Comparison of ENCODE assay signal across 1 cellular context in genomic region chr6:36566418-36566905, GRCh38.
TF ChIP-seq lines count a peak whose summit lies in the region.

No MANE protein-coding gene starts in this region.

TF ChIP-seq in HepG2, 621 proteins besides CTCF, POLR2A, EP300 and RAD21 (continued from another document and continues in another):
- TF ChIP-seq ZNF597 (CRISPR knock-in tag; IDR thresholded peaks at IDR 0.05): no peak
- peak; percentile 72; the same call in 1 of the 2 replicates for TF ChIP-seq ZNF609 (CRISPR knock-in tag; IDR thresholded peaks at IDR 0.05; ENCODE audit: borderline replicate concordance)
- TF ChIP-seq ARHGAP35 (CRISPR knock-in tag; IDR thresholded peaks at IDR 0.05; ENCODE audit: borderline replicate concordance): no peak
- TF ChIP-seq YEATS2 (CRISPR knock-in tag; IDR thresholded peaks at IDR 0.05; ENCODE audit: borderline replicate concordance): no peak
- no peak for TF ChIP-seq ZNF468 (CRISPR knock-in tag; IDR thresholded peaks at IDR 0.05)
- TF ChIP-seq RXRB (CRISPR knock-in tag; IDR thresholded peaks at IDR 0.05; ENCODE audit: borderline replicate concordance): peak; percentile 80
- TF ChIP-seq MXD3 (CRISPR knock-in tag; IDR thresholded peaks at IDR 0.05): 0 out of 2 replicates have a peak, but pooled peaks have one; percentile 5
- TF ChIP-seq ZGPAT (CRISPR knock-in tag; IDR thresholded peaks at IDR 0.05): peak; percentile 83
- TF ChIP-seq NFKBIZ (CRISPR knock-in tag; IDR thresholded peaks at IDR 0.05): peak; percentile 55; the same call in 1 of the 2 replicates
- no peak for TF ChIP-seq FUBP1 (CRISPR knock-in tag; IDR thresholded peaks at IDR 0.05; ENCODE audit: borderline replicate concordance)
- no peak for TF ChIP-seq KDM5A (IDR thresholded peaks at IDR 0.05; ENCODE audit: borderline replicate concordance, low read length)
- TF ChIP-seq ZNF713 (CRISPR knock-in tag; IDR thresholded peaks at IDR 0.05): no peak
- no peak for TF ChIP-seq HMGA1 (CRISPR knock-in tag; conservative IDR thresholded peaks at IDR 0.05)
- TF ChIP-seq RFXANK (CRISPR knock-in tag; IDR thresholded peaks at IDR 0.05): no peak
- no peak for TF ChIP-seq SRSF1 (optimal IDR thresholded peaks at IDR 0.05; ENCODE audit: low read depth, low read length)
- TF ChIP-seq ZNF724P (CRISPR knock-in tag; IDR thresholded peaks at IDR 0.05; ENCODE audit: borderline replicate concordance): no peak
- peak; percentile 48; the same call in 1 of the 2 replicates for TF ChIP-seq ZNF292 (CRISPR knock-in tag; IDR thresholded peaks at IDR 0.05; ENCODE audit: borderline replicate concordance, low read depth)
- no peak for TF ChIP-seq ZNF737 (CRISPR knock-in tag; IDR thresholded peaks at IDR 0.05; ENCODE audit: borderline replicate concordance)
- no peak for TF ChIP-seq ZNF639 (CRISPR knock-in tag; conservative IDR thresholded peaks at IDR 0.05)
- TF ChIP-seq FOXJ3 (CRISPR knock-in tag; IDR thresholded peaks at IDR 0.05; ENCODE audit: borderline replicate concordance): peak; percentile 78; the same call in 1 of the 2 replicates
- TF ChIP-seq TSC22D2 (CRISPR knock-in tag; IDR thresholded peaks at IDR 0.05; ENCODE audit: borderline replicate concordance): no peak
- peak; percentile 65 for TF ChIP-seq BCL6 (CRISPR knock-in tag; IDR thresholded peaks at IDR 0.05)
- TF ChIP-seq ZEB1 (IDR thresholded peaks at IDR 0.05; ENCODE audit: insufficient replicate concordance, low read depth): no peak
- TF ChIP-seq HIC2 (CRISPR knock-in tag; IDR thresholded peaks at IDR 0.05; ENCODE audit: low read depth): no peak
- TF ChIP-seq NONO (IDR thresholded peaks at IDR 0.05): no peak
- 0 out of 2 replicates have a peak, but pooled peaks have one; percentile 24 for TF ChIP-seq NONO (CRISPR knock-in tag; conservative IDR thresholded peaks at IDR 0.05)
- peak; percentile 87 for TF ChIP-seq HOXA3 (CRISPR knock-in tag; IDR thresholded peaks at IDR 0.05)
- TF ChIP-seq ZNF33B (CRISPR knock-in tag; IDR thresholded peaks at IDR 0.05): no peak
- no peak for TF ChIP-seq HNRNPH1 (optimal IDR thresholded peaks at IDR 0.05; ENCODE audit: low read depth, low read length)
- TF ChIP-seq RBM22 (optimal IDR thresholded peaks at IDR 0.05; ENCODE audit: low read length): no peak
- peak; percentile 97 for TF ChIP-seq ADNP (CRISPR knock-in tag; IDR thresholded peaks at IDR 0.05)
- TF ChIP-seq KDM6A (CRISPR knock-in tag; IDR thresholded peaks at IDR 0.05; ENCODE audit: low read depth): peak; percentile 85
- TF ChIP-seq ZFP90 (CRISPR knock-in tag; IDR thresholded peaks at IDR 0.05; ENCODE audit: borderline replicate concordance): no peak
- peak; percentile 89; the same call in 1 of the 2 replicates for TF ChIP-seq ZSCAN29 (CRISPR knock-in tag; conservative IDR thresholded peaks at IDR 0.05)
- TF ChIP-seq ZSCAN31 (CRISPR knock-in tag; IDR thresholded peaks at IDR 0.05; ENCODE audit: low read depth): peak; percentile 24; the same call in 1 of the 2 replicates
- no peak for TF ChIP-seq ZNF740 (CRISPR knock-in tag; IDR thresholded peaks at IDR 0.05)
- TF ChIP-seq GATA4 (IDR thresholded peaks at IDR 0.05; ENCODE audit: borderline replicate concordance, low read depth): no peak
- TF ChIP-seq ZNF710 (CRISPR knock-in tag; IDR thresholded peaks at IDR 0.05; ENCODE audit: borderline replicate concordance): peak; percentile 85
- TF ChIP-seq JARID2 (CRISPR knock-in tag; IDR thresholded peaks at IDR 0.05; ENCODE audit: insufficient replicate concordance): no peak
- no peak; the same call in 1 of the 2 replicates for TF ChIP-seq ZNF747 (CRISPR knock-in tag; IDR thresholded peaks at IDR 0.05; ENCODE audit: borderline replicate concordance)
- no peak for TF ChIP-seq DZIP1 (CRISPR knock-in tag; IDR thresholded peaks at IDR 0.05)
